32 cellular contexts compared by ENCODE assay signal in genomic region chr11:609355-609811, GRCh38. TPM values are rescaled to one million over a fixed set of nuclear protein-coding genes. Genes with fewer than 3 reads are reported as not detected.
"Had no signal": no experiment of that assay in that cellular context is flagged by ENCODE, and none has a peak within 500 bp of the region (broad histone marks: within the 10 kb centered on the region; RNA-seq: fewer than 3 reads in every experiment).

No MANE protein-coding gene starts in this region.

- H3K27me3 Mint-ChIP-seq: activated T-cell treated with anti-CD3 and anti-CD28 coated beads, Interleukin-2, amount 50 U/mL, for 24 hours; activated T-helper 17 cell treated with anti-CD3 and anti-CD28 coated beads, Interleukin-2, amount 50 U/mL, for 72 hours; progenitor cell of endocrine pancreas; stimulated activated naive CD8-positive, alpha-beta T cell treated with anti-CD3 and anti-CD28 coated beads, Interleukin-15, Interleukin-2, amounts not matched to agents 100 ng/mL and 50 ng/mL, for 24 hours; T-cell had no signal

- H3K27me3 ChIP-seq: brain microvascular endothelial cell, thyroid gland had no signal

- H3K27ac ChIP-seq: brain microvascular endothelial cell, thyroid gland had no signal

- H3K4me3 Mint-ChIP-seq: activated T-cell treated with anti-CD3 and anti-CD28 coated beads, Interleukin-2, amount 50 U/mL, for 24 hours; activated T-helper 17 cell treated with anti-CD3 and anti-CD28 coated beads, Interleukin-2, amount 50 U/mL, for 72 hours; mesothelial cell of epicardium; stimulated activated naive CD8-positive, alpha-beta T cell treated with anti-CD3 and anti-CD28 coated beads, Interleukin-15, Interleukin-2, amounts not matched to agents 100 ng/mL and 50 ng/mL, for 24 hours; T-cell had no signal

- H3K4me3 ChIP-seq: thyroid gland had no signal

- H3K9me3 Mint-ChIP-seq: activated naive CD4-positive, alpha-beta T cell treated with anti-CD3 and anti-CD28 coated beads, Interleukin-2, amount 50 U/mL, for 72 hours; activated T-cell treated with anti-CD3 and anti-CD28 coated beads, Interleukin-2, amount 50 U/mL, for 24 hours; activated T-helper 17 cell treated with anti-CD3 and anti-CD28 coated beads, Interleukin-2, amount 50 U/mL, for 72 hours; mesothelial cell of epicardium; stimulated activated naive CD8-positive, alpha-beta T cell treated with anti-CD3 and anti-CD28 coated beads, Interleukin-15, Interleukin-2, amounts not matched to agents 100 ng/mL and 50 ng/mL, for 24 hours; T-cell had no signal

- H3K27ac Mint-ChIP-seq: activated naive CD4-positive, alpha-beta T cell treated with anti-CD3 and anti-CD28 coated beads, Interleukin-2, amount 50 U/mL, for 72 hours; activated T-helper 17 cell treated with anti-CD3 and anti-CD28 coated beads, Interleukin-2, amount 50 U/mL, for 72 hours; mesothelial cell of epicardium; progenitor cell of endocrine pancreas; stimulated activated naive CD8-positive, alpha-beta T cell treated with anti-CD3 and anti-CD28 coated beads, Interleukin-15, Interleukin-2, amounts not matched to agents 100 ng/mL and 50 ng/mL, for 24 hours had no signal

- DNase-seq: activated CD4-positive, alpha-beta T cell treated with anti-CD3 and anti-CD28 coated beads for 1 hour; activated CD4-positive, alpha-beta T cell treated with anti-CD3 and anti-CD28 coated beads, Interleukin-2, amount 50 U/mL, for 4 hours; activated CD8-positive, alpha-beta memory T cell treated with anti-CD3 and anti-CD28 coated beads for 24 hours; activated CD8-positive, alpha-beta memory T cell treated with anti-CD3 and anti-CD28 coated beads, Interleukin-2, amount 50 U/mL, for 4 hours; activated T-cell treated with anti-CD3 and anti-CD28 coated beads, Interleukin-2, amount 50 U/mL, for 24 hours; brain microvascular endothelial cell; central memory CD4-positive, alpha-beta T cell; effector memory CD4-positive, alpha-beta T cell; hippocampal formation; left ventricle myocardium superior; mammary epithelial cell; retina; stimulated activated CD4-positive, alpha-beta T cell treated with anti-CD3 and anti-CD28 coated beads, Interleukin-12 subunit alpha, Interleukin-12 subunit beta, amount 100 ng/mL, for 4 hours; stimulated activated CD4-positive, alpha-beta T cell treated with anti-CD3 and anti-CD28 coated beads, Interleukin-4, amount 100 ng/mL, for 4 hours; substantia nigra; T-cell; T-helper 9 cell; thyroid gland had no signal

- FAIRE-seq: colon, frontal cortex had no signal

- ATAC-seq: activated naive CD4-positive, alpha-beta T cell treated with anti-CD3 and anti-CD28 coated beads, Interleukin-2, amount 50 U/mL, for 72 hours; activated T-helper 17 cell treated with anti-CD3 and anti-CD28 coated beads, Interleukin-2, amount 50 U/mL, for 72 hours; left ventricle myocardium superior; T-cell had no signal

- H3K9me3 ChIP-seq: thyroid gland had no signal

- H3K4me1 Mint-ChIP-seq: activated T-helper 17 cell treated with anti-CD3 and anti-CD28 coated beads, Interleukin-2, amount 50 U/mL, for 72 hours had no signal

RNA-seq across cellular contexts. Expression of gene CDHR5, which starts 15.4 kb away (rescaled TPM):
- total RNA-seq: activated naive CD4-positive, alpha-beta T cell treated with anti-CD3 and anti-CD28 coated beads, Interleukin-2, amount 50 U/mL, for 72 hours; activated T-helper 17 cell treated with anti-CD3 and anti-CD28 coated beads, Interleukin-2, amount 50 U/mL, for 72 hours; aorta; dermis microvascular lymphatic vessel endothelial cell; frontal cortex; left ventricle myocardium superior; mammary epithelial cell; omental fat pad; thyroid gland; urinary bladder had no signal
- polyA plus RNA-seq: mammary epithelial cell, neural cell had no signal

RNA-seq across cellular contexts. Expression of gene SCT, which starts 17.6 kb away (rescaled TPM):
- total RNA-seq: activated naive CD4-positive, alpha-beta T cell treated with anti-CD3 and anti-CD28 coated beads, Interleukin-2, amount 50 U/mL, for 72 hours; activated T-helper 17 cell treated with anti-CD3 and anti-CD28 coated beads, Interleukin-2, amount 50 U/mL, for 72 hours; aorta; dermis microvascular lymphatic vessel endothelial cell; frontal cortex; left ventricle myocardium superior; mammary epithelial cell; omental fat pad; T-cell; thyroid gland; urinary bladder had no signal
- polyA plus RNA-seq: adipose tissue, aorta, esophagus, mammary epithelial cell, neural cell, urinary bladder had no signal

RNA-seq across cellular contexts. Expression of gene DRD4, which starts 27.7 kb away (rescaled TPM):
- total RNA-seq: frontal cortex, left ventricle myocardium superior, urinary bladder had no signal
- polyA plus RNA-seq: mammary epithelial cell, neural cell had no signal
